In the genomic region with DNA sequence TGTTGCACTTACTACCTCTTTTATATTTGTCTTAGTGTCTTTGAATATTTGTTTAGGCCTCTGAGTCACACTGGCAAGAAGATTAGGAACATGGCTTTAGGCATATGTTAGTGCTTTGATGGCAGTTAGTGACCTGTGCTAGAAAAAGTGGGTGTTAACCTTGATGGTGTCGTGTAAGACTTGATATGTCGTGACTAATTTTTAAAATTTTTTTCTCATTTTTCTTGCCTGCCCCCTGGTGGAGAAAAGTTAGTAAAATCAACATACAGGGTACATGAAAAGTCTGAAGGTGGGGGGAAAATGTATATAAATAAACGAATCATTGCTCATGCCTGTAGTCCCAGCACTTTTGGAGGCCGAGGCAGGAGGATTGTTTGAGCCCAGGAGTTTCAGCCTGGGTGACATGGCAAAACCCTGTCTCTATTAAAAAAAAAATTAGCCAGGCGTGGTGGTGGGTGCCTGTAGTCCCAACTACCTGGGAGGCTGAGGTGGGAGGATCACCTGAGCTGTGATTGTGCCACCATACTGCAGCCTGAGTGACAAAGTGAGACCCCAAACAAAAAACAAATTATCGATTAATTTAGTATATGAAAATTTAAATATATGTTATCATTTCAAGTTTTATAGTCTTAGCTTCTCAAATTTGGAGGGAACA, we compare ENCODE assay signal across 9 cellular contexts. TPM values are rescaled to one million over a fixed set of nuclear protein-coding genes. Genes with fewer than 3 reads are reported as not detected.
DNase-seq lines count a peak whose midpoint lies in the region; ATAC-seq and TF ChIP-seq lines count a peak whose summit lies in the region.
"Had no signal": no experiment of that assay in that cellular context is flagged by ENCODE, and none has a peak within 500 bp of the region (broad histone marks: within the 10 kb centered on the region; RNA-seq: fewer than 3 reads in every experiment).

No MANE protein-coding gene starts in this region.

- TF ChIP-seq POLR2A in thyroid gland (IDR thresholded peaks at IDR 0.05) = no peak

- no peaks in the 10 kb centered on the region for H3K27me3 Mint-ChIP-seq in activated naive CD8-positive, alpha-beta T cell treated with anti-CD3 and anti-CD28 coated beads, Interleukin-2, amount 50 U/mL, for 24 hours

- ATAC-seq in activated naive CD8-positive, alpha-beta T cell treated with anti-CD3 and anti-CD28 coated beads, Interleukin-2, amount 50 U/mL, for 24 hours = peak; percentile 73
- ATAC-seq in GM18517 (IDR thresholded peaks at IDR 0.05; ENCODE audit: unreplicated experiment) (no peak), sciatic nerve (no peak)

- H3K36me3 ChIP-seq in thyroid gland = peaks cover 3 to 5% of the 10 kb centered on the region in 2 donors

- no peaks in the 10 kb centered on the region for H3K9me3 Mint-ChIP-seq in activated naive CD8-positive, alpha-beta T cell treated with anti-CD3 and anti-CD28 coated beads, Interleukin-2, amount 50 U/mL, for 24 hours

- intact Hi-C loops in thyroid gland (cut with DNase I) (no loop called here), sciatic nerve (cut with DNase I) (no loop called here)

- TF ChIP-seq CTCF in AG09309 (IDR thresholded peaks at IDR 0.05; ENCODE audit: control insufficient read depth, insufficient read depth, low read depth, low read length, missing control alignments) = peak; percentile 56
- peak in 4 of 6 experiments; percentile 25 to 51 (median 34) for TF ChIP-seq CTCF in thyroid gland (IDR thresholded peaks at IDR 0.05)

- WGBS in thyroid gland, 2 donors = 79 to 84% methylated on average over 6 of the region's 6 CpGs

- H3K4me3 Mint-ChIP-seq in activated naive CD8-positive, alpha-beta T cell treated with anti-CD3 and anti-CD28 coated beads, Interleukin-2, amount 50 U/mL, for 24 hours = no peak overlapping the region

- DNase-seq in AG09309 (ENCODE audit: low read depth) = no peak
- peak; percentile 30 for DNase-seq in GM04504 (ENCODE audit: low read depth)
- DNase-seq in NCI-H226 = peak; percentile 76
- peak; percentile 13 for DNase-seq in activated naive CD8-positive, alpha-beta T cell treated with anti-CD3 and anti-CD28 coated beads, Interleukin-2, amount 50 U/mL, for 24 hours
- peak; percentile 66 for DNase-seq in iris pigment epithelial cell (ENCODE audit: low read depth)
- no peak for DNase-seq in thyroid gland
- no peak for DNase-seq in sciatic nerve (ENCODE audit: low spot score)

- H3K36me3 Mint-ChIP-seq in activated naive CD8-positive, alpha-beta T cell treated with anti-CD3 and anti-CD28 coated beads, Interleukin-2, amount 50 U/mL, for 24 hours (ENCODE audit: low read depth) = peaks cover 23% of the 10 kb centered on the region

- H3K4me3 ChIP-seq in AG09309 (ENCODE audit: control insufficient read depth, low read depth, low read length) (no peak overlapping the region), thyroid gland (replicated peaks in 1 of 3) (no peak overlapping the region)
- H3K4me3 ChIP-seq: SK-N-MC had no signal

- no peak overlapping the region for H3K27ac ChIP-seq in thyroid gland
- H3K27ac ChIP-seq: SK-N-MC had no signal

- H3K4me1 Mint-ChIP-seq in activated naive CD8-positive, alpha-beta T cell treated with anti-CD3 and anti-CD28 coated beads, Interleukin-2, amount 50 U/mL, for 24 hours = peaks cover 29% of the 10 kb centered on the region

- H3K27ac Mint-ChIP-seq in activated naive CD8-positive, alpha-beta T cell treated with anti-CD3 and anti-CD28 coated beads, Interleukin-2, amount 50 U/mL, for 24 hours = peak overlapping the region; percentile 44

- peaks cover 0 to 6% of the 10 kb centered on the region in 2 donors for H3K4me1 ChIP-seq in thyroid gland

- H3K27me3 ChIP-seq in thyroid gland = no peaks in the 10 kb centered on the region

- H3K9me3 ChIP-seq in thyroid gland = no peaks in the 10 kb centered on the region

RNA-seq across cellular contexts. Expression of a gene that starts 44.6 kb away (rescaled TPM):
- total RNA-seq in thyroid gland (100 to 1,000 TPM in 3 of 4 donors, 10 to 100 TPM in 1; 97.7 to 143 (median 120) TPM), sciatic nerve (94.8 TPM)

Comparison
In these comparisons a context has a peak if more than half of its experiments do, and no peak if none do; other contexts are left out.
1. DNase-seq: peak in GM04504 (single experiment), NCI-H226 (single experiment), activated naive CD8-positive, alpha-beta T cell treated with anti-CD3 and anti-CD28 coated beads, Interleukin-2, amount 50 U/mL, for 24 hours (single experiment) and iris pigment epithelial cell (single experiment); none in AG09309 (single experiment), thyroid gland (0 of 2) and sciatic nerve (single experiment).